32 cellular contexts compared by ENCODE assay signal in the genomic region with DNA sequence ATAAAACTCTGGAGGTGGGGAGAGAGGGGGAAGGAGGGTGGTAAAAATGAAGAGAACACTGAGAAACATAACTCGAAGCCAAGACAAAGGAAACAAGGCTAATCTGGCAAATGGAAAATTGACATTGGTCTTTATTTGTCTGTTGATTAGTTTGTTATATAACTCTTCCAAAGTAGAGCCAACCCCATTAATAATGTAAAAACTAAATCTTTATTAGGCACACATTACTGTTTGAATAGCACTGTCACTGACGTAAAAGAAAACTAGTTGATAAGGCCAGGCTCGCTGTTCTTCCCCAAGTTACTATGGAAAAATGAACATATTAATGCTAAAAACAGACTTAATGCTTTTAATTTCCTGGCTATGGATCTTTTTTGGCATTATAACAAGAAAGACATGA.
"Had no signal": no experiment of that assay in that cellular context is flagged by ENCODE, and none has a peak within 500 bp of the region (broad histone marks: within the 10 kb centered on the region; RNA-seq: fewer than 3 reads in every experiment).

No MANE protein-coding gene starts in this region.

- H3K27ac ChIP-seq: brain microvascular endothelial cell had no signal

- FAIRE-seq: TTC549 had no signal

- H3K36me3 ChIP-seq: brain microvascular endothelial cell had no signal

- H3K4me1 Mint-ChIP-seq: activated CD4-positive, alpha-beta memory T cell treated with anti-CD3 and anti-CD28 coated beads, Interleukin-2, amount 10 ng/mL, durations not matched to agents 7 days and 5 days; activated CD8-positive, alpha-beta memory T cell treated with anti-CD3 and anti-CD28 coated beads, Interleukin-2, amount 10 ng/mL, durations not matched to agents 7 days and 5 days; activated naive CD4-positive, alpha-beta T cell treated with anti-CD3 and anti-CD28 coated beads, Interleukin-2, amount 10 ng/mL, durations not matched to agents 7 days and 5 days had no signal

- ATAC-seq: activated CD8-positive, alpha-beta memory T cell treated with anti-CD3 and anti-CD28 coated beads, Interleukin-2, amount 10 ng/mL, durations not matched to agents 7 days and 5 days had no signal

- H3K27me3 Mint-ChIP-seq: activated CD4-positive, alpha-beta memory T cell treated with anti-CD3 and anti-CD28 coated beads, Interleukin-2, amount 10 ng/mL, durations not matched to agents 7 days and 5 days; activated CD8-positive, alpha-beta memory T cell treated with anti-CD3 and anti-CD28 coated beads, Interleukin-2, amount 10 ng/mL, durations not matched to agents 7 days and 5 days; activated naive CD4-positive, alpha-beta T cell treated with anti-CD3 and anti-CD28 coated beads, Interleukin-2, amount 10 ng/mL, durations not matched to agents 7 days and 5 days; activated naive CD8-positive, alpha-beta T cell had no signal

- DNase-seq: activated CD4-positive, alpha-beta memory T cell treated with anti-CD3 and anti-CD28 coated beads, Interleukin-2, amount 10 ng/mL, durations not matched to agents 7 days and 5 days; activated CD4-positive, alpha-beta T cell treated with anti-CD3 and anti-CD28 coated beads for 1 hour; activated CD4-positive, alpha-beta T cell treated with anti-CD3 and anti-CD28 coated beads for 48 hours; activated CD4-positive, CD25-positive, alpha-beta regulatory T cell; activated CD8-positive, alpha-beta memory T cell treated with anti-CD3 and anti-CD28 coated beads for 24 hours; activated CD8-positive, alpha-beta memory T cell treated with anti-CD3 and anti-CD28 coated beads, Interleukin-2, amount 10 ng/mL, durations not matched to agents 7 days and 5 days; activated CD8-positive, alpha-beta memory T cell treated with anti-CD3 and anti-CD28 coated beads, Interleukin-2, amount 50 U/mL, for 48 hours; activated effector memory CD4-positive, alpha-beta T cell treated with Interleukin-2 at 50 U/mL for 16 hours; activated naive CD4-positive, alpha-beta T cell treated with anti-CD3 and anti-CD28 coated beads, Interleukin-2, amount 10 ng/mL, durations not matched to agents 7 days and 5 days; activated T-cell treated with anti-CD3 and anti-CD28 coated beads, Interleukin-2, amount 50 U/mL, for 48 hours; amygdala; brain microvascular endothelial cell; central memory CD4-positive, alpha-beta T cell; Karpas-422; KBM-7; MM.1S; MV-4-11; NCI-H1092 treated with DMSO at 0.1 percent for 48 hours; NCI-H1417; NCI-H146; NCI-H187; NCI-H2029 treated with DMSO at 0.1 percent for 48 hours; NCI-H2107; NCI-H2171; NCI-H510A; NCI-H526; NCI-H748 treated with DMSO at 0.1 percent for 48 hours; NK-92 treated with Interleukin-12 subunit alpha and Interleukin-12 subunit beta, amount 100 ng/mL, for 24 hours; Right ventricle myocardium superior; T1000 had no signal

- H3K27ac Mint-ChIP-seq: activated CD4-positive, alpha-beta memory T cell treated with anti-CD3 and anti-CD28 coated beads, Interleukin-2, amount 10 ng/mL, durations not matched to agents 7 days and 5 days; activated CD8-positive, alpha-beta memory T cell treated with anti-CD3 and anti-CD28 coated beads, Interleukin-2, amount 10 ng/mL, durations not matched to agents 7 days and 5 days; activated naive CD4-positive, alpha-beta T cell treated with anti-CD3 and anti-CD28 coated beads, Interleukin-2, amount 10 ng/mL, durations not matched to agents 7 days and 5 days; activated naive CD8-positive, alpha-beta T cell had no signal

- H3K27me3 ChIP-seq: brain microvascular endothelial cell had no signal

- H3K4me3 Mint-ChIP-seq: activated CD4-positive, alpha-beta memory T cell treated with anti-CD3 and anti-CD28 coated beads, Interleukin-2, amount 10 ng/mL, durations not matched to agents 7 days and 5 days; activated CD8-positive, alpha-beta memory T cell treated with anti-CD3 and anti-CD28 coated beads, Interleukin-2, amount 10 ng/mL, durations not matched to agents 7 days and 5 days; activated naive CD4-positive, alpha-beta T cell treated with anti-CD3 and anti-CD28 coated beads, Interleukin-2, amount 10 ng/mL, durations not matched to agents 7 days and 5 days; activated naive CD8-positive, alpha-beta T cell had no signal
